ENCODE assay signal across 1 cellular context in the genomic region with DNA sequence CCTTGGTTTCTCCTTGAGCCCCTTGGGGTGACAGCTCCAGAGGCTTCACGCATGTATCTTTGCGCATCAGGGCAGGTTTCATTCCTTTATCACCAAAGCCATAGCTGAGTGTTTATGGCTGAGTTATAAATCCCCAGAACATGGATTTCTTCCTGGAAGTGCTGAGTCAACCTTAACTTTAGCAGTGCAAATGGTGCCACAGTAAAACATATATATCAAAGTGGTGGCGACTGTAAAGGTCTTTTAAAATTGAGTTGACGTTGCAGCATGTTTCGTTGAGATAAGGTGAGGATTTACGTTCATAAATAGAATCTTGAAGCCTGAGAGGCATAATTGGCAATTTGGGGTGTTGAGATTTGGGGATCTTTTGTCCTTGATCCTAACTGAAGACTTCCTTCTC.
A peak's percentile ranks its signal among the peaks of the same experiment; 100 is the strongest.
TF ChIP-seq lines count a peak whose summit lies in the region.

No MANE protein-coding gene starts in this region.

TF ChIP-seq in K562, 482 proteins besides CTCF, POLR2A, EP300 and RAD21 (continued from another document):
- no peak for TF ChIP-seq ZC3H4 (CRISPR knock-in tag; IDR thresholded peaks at IDR 0.05; ENCODE audit: borderline replicate concordance)
- TF ChIP-seq ARID1B (IDR thresholded peaks at IDR 0.05) = peak; percentile 57
- no peak for TF ChIP-seq ZNF165 (CRISPR knock-in tag; IDR thresholded peaks at IDR 0.05; ENCODE audit: borderline replicate concordance)
- no peak for TF ChIP-seq CEBPG (CRISPR knock-in tag; IDR thresholded peaks at IDR 0.05)
- TF ChIP-seq CEBPG (tag; conservative IDR thresholded peaks at IDR 0.05 in 1 of 2, IDR thresholded peaks at IDR 0.05 in 1 of 2) = no peak
- TF ChIP-seq C11orf30 (IDR thresholded peaks at IDR 0.05; ENCODE audit: low read depth) = peak; percentile 62; the same call in 1 of the 2 replicates
- no peak for TF ChIP-seq ZBTB17 (CRISPR knock-in tag; IDR thresholded peaks at IDR 0.05)
- TF ChIP-seq, protein P1, sequence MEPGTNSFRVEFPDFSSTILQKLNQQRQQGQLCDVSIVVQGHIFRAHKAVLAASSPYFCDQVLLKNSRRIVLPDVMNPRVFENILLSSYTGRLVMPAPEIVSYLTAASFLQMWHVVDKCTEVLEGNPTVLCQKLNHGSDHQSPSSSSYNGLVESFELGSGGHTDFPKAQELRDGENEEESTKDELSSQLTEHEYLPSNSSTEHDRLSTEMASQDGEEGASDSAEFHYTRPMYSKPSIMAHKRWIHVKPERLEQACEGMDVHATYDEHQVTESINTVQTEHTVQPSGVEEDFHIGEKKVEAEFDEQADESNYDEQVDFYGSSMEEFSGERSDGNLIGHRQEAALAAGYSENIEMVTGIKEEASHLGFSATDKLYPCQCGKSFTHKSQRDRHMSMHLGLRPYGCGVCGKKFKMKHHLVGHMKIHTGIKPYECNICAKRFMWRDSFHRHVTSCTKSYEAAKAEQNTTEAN (CRISPR knock-in tag; IDR thresholded peaks at IDR 0.05) = no peak
- TF ChIP-seq TAL1 (IDR thresholded peaks at IDR 0.05) = peak; percentile 53
- no peak for TF ChIP-seq ZNF121 (CRISPR knock-in tag; conservative IDR thresholded peaks at IDR 0.05)
- TF ChIP-seq PCBP1 (IDR thresholded peaks at IDR 0.05; ENCODE audit: low read depth, low read length, poor library complexity, severe bottlenecking) = no peak
- TF ChIP-seq SMAD1 (IDR thresholded peaks at IDR 0.05; ENCODE audit: low read depth, low read length, partially characterized antibody) = no peak
- no peak for TF ChIP-seq TAF15 (IDR thresholded peaks at IDR 0.05; ENCODE audit: low read depth, low read length)
- TF ChIP-seq YY1 (IDR thresholded peaks at IDR 0.05; ENCODE audit: borderline replicate concordance in 1 of 3, control insufficient read depth in 1 of 3, extremely low read depth in 1 of 3, insufficient read depth in 3 of 3, insufficient read length in 1 of 3, insufficient replicate concordance in 2 of 3, low read depth in 1 of 3, low read length in 2 of 3) = no peak
- no peak for TF ChIP-seq ZNF175 (CRISPR knock-in tag; IDR thresholded peaks at IDR 0.05; ENCODE audit: low read depth)
- TF ChIP-seq KAT8 (IDR thresholded peaks at IDR 0.05; ENCODE audit: low read depth) = no peak
- TF ChIP-seq ZNF316 (IDR thresholded peaks at IDR 0.05) = peak; percentile 75
- TF ChIP-seq ZFP1 (CRISPR knock-in tag; IDR thresholded peaks at IDR 0.05) = no peak
- TF ChIP-seq, protein P2, sequence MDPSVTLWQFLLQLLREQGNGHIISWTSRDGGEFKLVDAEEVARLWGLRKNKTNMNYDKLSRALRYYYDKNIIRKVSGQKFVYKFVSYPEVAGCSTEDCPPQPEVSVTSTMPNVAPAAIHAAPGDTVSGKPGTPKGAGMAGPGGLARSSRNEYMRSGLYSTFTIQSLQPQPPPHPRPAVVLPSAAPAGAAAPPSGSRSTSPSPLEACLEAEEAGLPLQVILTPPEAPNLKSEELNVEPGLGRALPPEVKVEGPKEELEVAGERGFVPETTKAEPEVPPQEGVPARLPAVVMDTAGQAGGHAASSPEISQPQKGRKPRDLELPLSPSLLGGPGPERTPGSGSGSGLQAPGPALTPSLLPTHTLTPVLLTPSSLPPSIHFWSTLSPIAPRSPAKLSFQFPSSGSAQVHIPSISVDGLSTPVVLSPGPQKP (CRISPR knock-in tag; IDR thresholded peaks at IDR 0.05) = no peak
- TF ChIP-seq E2F4 (CRISPR knock-in tag; IDR thresholded peaks at IDR 0.05; ENCODE audit: low read depth) = no peak
- TF ChIP-seq, protein P3, sequence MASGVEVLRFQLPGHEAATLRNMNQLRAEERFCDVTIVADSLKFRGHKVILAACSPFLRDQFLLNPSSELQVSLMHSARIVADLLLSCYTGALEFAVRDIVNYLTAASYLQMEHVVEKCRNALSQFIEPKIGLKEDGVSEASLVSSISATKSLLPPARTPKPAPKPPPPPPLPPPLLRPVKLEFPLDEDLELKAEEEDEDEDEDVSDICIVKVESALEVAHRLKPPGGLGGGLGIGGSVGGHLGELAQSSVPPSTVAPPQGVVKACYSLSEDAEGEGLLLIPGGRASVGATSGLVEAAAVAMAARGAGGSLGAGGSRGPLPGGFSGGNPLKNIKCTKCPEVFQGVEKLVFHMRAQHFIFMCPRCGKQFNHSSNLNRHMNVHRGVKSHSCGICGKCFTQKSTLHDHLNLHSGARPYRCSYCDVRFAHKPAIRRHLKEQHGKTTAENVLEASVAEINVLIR (CRISPR knock-in tag; IDR thresholded peaks at IDR 0.05) = no peak
- no peak for TF ChIP-seq SNIP1 (IDR thresholded peaks at IDR 0.05; ENCODE audit: low read depth)
- TF ChIP-seq, protein P4, sequence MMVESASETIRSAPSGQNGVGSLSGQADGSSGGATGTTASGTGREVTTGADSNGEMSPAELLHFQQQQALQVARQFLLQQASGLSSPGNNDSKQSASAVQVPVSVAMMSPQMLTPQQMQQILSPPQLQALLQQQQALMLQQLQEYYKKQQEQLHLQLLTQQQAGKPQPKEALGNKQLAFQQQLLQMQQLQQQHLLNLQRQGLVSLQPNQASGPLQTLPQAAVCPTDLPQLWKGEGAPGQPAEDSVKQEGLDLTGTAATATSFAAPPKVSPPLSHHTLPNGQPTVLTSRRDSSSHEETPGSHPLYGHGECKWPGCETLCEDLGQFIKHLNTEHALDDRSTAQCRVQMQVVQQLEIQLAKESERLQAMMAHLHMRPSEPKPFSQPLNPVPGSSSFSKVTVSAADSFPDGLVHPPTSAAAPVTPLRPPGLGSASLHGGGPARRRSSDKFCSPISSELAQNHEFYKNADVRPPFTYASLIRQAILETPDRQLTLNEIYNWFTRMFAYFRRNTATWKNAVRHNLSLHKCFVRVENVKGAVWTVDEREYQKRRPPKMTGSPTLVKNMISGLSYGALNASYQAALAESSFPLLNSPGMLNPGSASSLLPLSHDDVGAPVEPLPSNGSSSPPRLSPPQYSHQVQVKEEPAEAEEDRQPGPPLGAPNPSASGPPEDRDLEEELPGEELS (CRISPR knock-in tag; IDR thresholded peaks at IDR 0.05; ENCODE audit: borderline replicate concordance) = no peak
- TF ChIP-seq SRF (CRISPR knock-in tag; IDR thresholded peaks at IDR 0.05) = no peak
- no peak for TF ChIP-seq RBBP5 (IDR thresholded peaks at IDR 0.05; ENCODE audit: borderline replicate concordance, insufficient read depth, low read length, poor library complexity, severe bottlenecking)
- no peak for TF ChIP-seq ZNF197 (CRISPR knock-in tag; IDR thresholded peaks at IDR 0.05; ENCODE audit: low read depth)
- TF ChIP-seq MAFF (IDR thresholded peaks at IDR 0.05; ENCODE audit: low read length) = peak; percentile 20; the same call in 1 of the 2 replicates
- 0 out of 4 replicates have a peak, but pooled peaks of 1 of the 2 experiments have one; percentile 32 for TF ChIP-seq KDM1A (IDR thresholded peaks at IDR 0.05)
- peak; percentile 46 for TF ChIP-seq CBFA2T3 (IDR thresholded peaks at IDR 0.05)
- no peak for TF ChIP-seq GTF3C2 (IDR thresholded peaks at IDR 0.05; ENCODE audit: borderline replicate concordance, extremely low read depth, insufficient read length)
- no peak for TF ChIP-seq RFX7 (CRISPR knock-in tag; IDR thresholded peaks at IDR 0.05)
- TF ChIP-seq TAF7 (tag; IDR thresholded peaks at IDR 0.05) = no peak
- no peak for TF ChIP-seq ZNF707 (CRISPR knock-in tag; conservative IDR thresholded peaks at IDR 0.05)
- no peak for TF ChIP-seq ZNF354B (CRISPR knock-in tag; IDR thresholded peaks at IDR 0.05)
- no peak for TF ChIP-seq CC2D1A (IDR thresholded peaks at IDR 0.05)
- TF ChIP-seq MEIS2 (IDR thresholded peaks at IDR 0.05; ENCODE audit: partially characterized antibody) = peak; percentile 29
- TF ChIP-seq MTA2 (IDR thresholded peaks at IDR 0.05; ENCODE audit: low read depth) = no peak
- no peak for TF ChIP-seq BHLHE40 (IDR thresholded peaks at IDR 0.05; ENCODE audit: low read length)
